Comparison of ENCODE assay signal across 8 cellular contexts in genomic region chr7:49791089-49791741, GRCh38. TPM values are rescaled to one million over a fixed set of nuclear protein-coding genes. Genes with fewer than 3 reads are reported as not detected.
DNase-seq lines count a peak whose midpoint lies in the region; ATAC-seq, FAIRE-seq and TF ChIP-seq lines count a peak whose summit lies in the region.

No MANE protein-coding gene starts in this region.

- peak; percentile 9 for DNase-seq in CMK (ENCODE audit: low read depth)
- DNase-seq in PC-9, result no peak
- DNase-seq in iPS-NIHi7 (ENCODE audit: extremely low spot score), result peak; percentile 75
- DNase-seq in glomerular visceral epithelial cell (ENCODE audit: extremely low spot score), result no peak
- no peak for DNase-seq in RCC 7860 (ENCODE audit: low spot score)
- DNase-seq in occipital lobe (lab: John Stamatoyannopoulos, UW), result no peak

- no peak for FAIRE-seq in RCC 7860 (lab: Jason Lieb, UNC)

- no peaks in the 10 kb centered on the region for H3K9me2 ChIP-seq in PC-9 (ENCODE audit: insufficient read depth)

- H4K20me1 ChIP-seq in PC-9 (ENCODE audit: insufficient read depth), result no peaks in the 10 kb centered on the region

- H3K79me2 ChIP-seq in PC-9 (ENCODE audit: low read depth), result no peaks in the 10 kb centered on the region

- H3K9me3 ChIP-seq in PC-9 (ENCODE audit: insufficient read depth, low read depth), result no peaks in the 10 kb centered on the region

- CTCF ChIA-PET in PC-9 (lab: Charles Lee), result interaction anchor here (0.6 kb wide), 1 partner anchor 301 kb away, joined by 3 read pairs; no protein-coding TSS in a partner anchor

- H3F3A ChIP-seq in PC-9 (ENCODE audit: insufficient read depth, low read depth), result no peaks in the 10 kb centered on the region

- H3K27ac ChIP-seq in PC-9, result no peak overlapping the region

- POLR2A ChIA-PET in PC-9 (lab: Charles Lee; ENCODE audit: unreplicated experiment), result no interaction called here

- H3K27me3 ChIP-seq in PC-9 (ENCODE audit: insufficient read depth, low read depth), result peaks cover 26% of the 10 kb centered on the region

- intact Hi-C loops in PC-9 (cut with micrococcal nuclease; ENCODE audit: unreplicated experiment), result no loop called here

- H3K4me1 ChIP-seq in PC-9 (replicated peaks; ENCODE audit: insufficient read depth), result no peaks in the 10 kb centered on the region

- TF ChIP-seq CTCF in PC-9 (conservative IDR thresholded peaks at IDR 0.05), result peak; percentile 60

- no peak overlapping the region for H3K4me2 ChIP-seq in PC-9

- ATAC-seq in GM18870 (IDR thresholded peaks at IDR 0.05; ENCODE audit: unreplicated experiment) (peak; percentile 88), HG03095 (IDR thresholded peaks at IDR 0.05; ENCODE audit: unreplicated experiment) (peak; percentile 93)

- no peak overlapping the region for H3K4me3 ChIP-seq in PC-9

- H2AFZ ChIP-seq in PC-9, result no peak overlapping the region

- H3K36me3 ChIP-seq in PC-9 (ENCODE audit: low read depth), result no peaks in the 10 kb centered on the region

- BruUV-seq in PC-9 (replicated peaks; lab: Mats Ljungman, UMichigan), result no TSS peak

RNA-seq across cellular contexts. Expression of gene VWC2, which starts 17.8 kb away (rescaled TPM):
- not detected in 2 replicates for total RNA-seq in PC-9 (2021)
- 2.8 TPM for total RNA-seq in occipital lobe

Comparison
In these comparisons a context has a peak if more than half of its experiments do, and no peak if none do; other contexts are left out.
1. DNase-seq: peak in CMK (single experiment) and iPS-NIHi7 (single experiment); none in PC-9 (0 of 2), glomerular visceral epithelial cell (single experiment), RCC 7860 (single experiment) and occipital lobe (single experiment).